ENCODE assay signal across 13 cellular contexts in the genomic region with DNA sequence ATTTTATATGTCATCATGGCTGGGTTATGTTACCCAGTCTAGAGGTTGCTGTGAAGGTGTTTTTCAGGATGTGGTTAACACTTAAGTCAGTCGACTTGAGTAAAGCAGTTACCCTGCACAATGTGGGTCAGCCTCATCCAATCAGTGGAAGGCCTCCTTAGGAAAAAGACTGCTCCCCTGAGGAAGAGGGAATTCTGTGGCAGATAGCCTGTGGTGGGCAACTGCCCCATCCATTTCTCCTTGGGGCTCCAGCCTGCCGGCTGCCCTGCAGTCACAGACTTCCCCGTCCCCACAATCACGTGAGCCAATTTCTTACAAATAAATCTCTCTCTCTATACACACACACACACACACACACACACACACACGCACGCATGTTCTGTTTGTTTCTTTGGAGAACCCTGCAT. TPM values are rescaled to one million over a fixed set of nuclear protein-coding genes. Genes with fewer than 3 reads are reported as not detected.
DNase-seq lines count a peak whose midpoint lies in the region; TF ChIP-seq lines count a peak whose summit lies in the region.
"Had no signal": no experiment of that assay in that cellular context is flagged by ENCODE, and none has a peak within 500 bp of the region (broad histone marks: within the 10 kb centered on the region; RNA-seq: fewer than 3 reads in every experiment).

No MANE protein-coding gene starts in this region.

- H3K4me1 Mint-ChIP-seq in T-helper 1 cell treated with Interleukin-12 subunit alpha and Interleukin-12 subunit beta and Interleukin-4 antibody, amounts not matched to agents 30 μg/mL and 1 μg/mL, for 36 hours (ENCODE audit: low read depth): peaks cover 66% of the 10 kb centered on the region
- H3K4me1 Mint-ChIP-seq in activated naive CD4-positive, alpha-beta T cell treated with anti-CD3 and anti-CD28 coated beads for 36 hours (ENCODE audit: low read depth): peaks cover 74% of the 10 kb centered on the region

- H3K27me3 ChIP-seq in thymus (ENCODE audit: control insufficient read depth, insufficient read depth): no peaks in the 10 kb centered on the region
- no peaks in the 10 kb centered on the region for H3K27me3 ChIP-seq in HAP-1 (ENCODE audit: low read depth)
- no peaks in the 10 kb centered on the region for H3K27me3 ChIP-seq in PC-9 (ENCODE audit: insufficient read depth, low read depth)

- H3K27ac Mint-ChIP-seq in T-helper 1 cell treated with Interleukin-12 subunit alpha and Interleukin-12 subunit beta and Interleukin-4 antibody, amounts not matched to agents 30 μg/mL and 1 μg/mL, for 36 hours: peak overlapping the region; percentile 66
- H3K27ac Mint-ChIP-seq in activated naive CD4-positive, alpha-beta T cell treated with anti-CD3 and anti-CD28 coated beads for 36 hours: peak overlapping the region; percentile 39
- H3K27ac Mint-ChIP-seq: memory B cell, type B pancreatic cell had no signal

- H3K4me3 ChIP-seq in thymus (ENCODE audit: low read length) (no peak overlapping the region), HAP-1 (no peak overlapping the region), PC-9 (no peak overlapping the region)
- H3K4me3 ChIP-seq: GM23248 had no signal

- no peak overlapping the region for H2AFZ ChIP-seq in PC-9
- H2AFZ ChIP-seq: GM23248 had no signal

- peaks cover 35% of the 10 kb centered on the region for H3K36me3 Mint-ChIP-seq in T-helper 1 cell treated with Interleukin-12 subunit alpha and Interleukin-12 subunit beta and Interleukin-4 antibody, amounts not matched to agents 30 μg/mL and 1 μg/mL, for 36 hours (ENCODE audit: low read depth)
- peaks cover 16% of the 10 kb centered on the region for H3K36me3 Mint-ChIP-seq in activated naive CD4-positive, alpha-beta T cell treated with anti-CD3 and anti-CD28 coated beads for 36 hours (ENCODE audit: low read depth)

- peaks cover 21% of the 10 kb centered on the region for H3K9me3 Mint-ChIP-seq in T-helper 1 cell treated with Interleukin-12 subunit alpha and Interleukin-12 subunit beta and Interleukin-4 antibody, amounts not matched to agents 30 μg/mL and 1 μg/mL, for 36 hours
- peaks cover 11% of the 10 kb centered on the region for H3K9me3 Mint-ChIP-seq in activated naive CD4-positive, alpha-beta T cell treated with anti-CD3 and anti-CD28 coated beads for 36 hours

- intact Hi-C loops in activated naive CD4-positive, alpha-beta T cell treated with anti-CD3 and anti-CD28 coated beads for 36 hours (cut with micrococcal nuclease): loop anchor here (1.0 to 10.0 kb wide), 4 partner anchors 71 to 1288 kb away; a partner anchor contains a TSS
- intact Hi-C loops in PC-9 (cut with micrococcal nuclease; ENCODE audit: unreplicated experiment): no loop called here

- TF ChIP-seq CTCF in PC-9 (conservative IDR thresholded peaks at IDR 0.05): no peak

- CTCF ChIA-PET in activated naive CD4-positive, alpha-beta T cell treated with anti-CD3 and anti-CD28 coated beads for 36 hours (lab: Charles Lee): no interaction called here
- CTCF ChIA-PET in PC-9 (lab: Charles Lee): no interaction called here

- H3K4me3 Mint-ChIP-seq in T-helper 1 cell treated with Interleukin-12 subunit alpha and Interleukin-12 subunit beta and Interleukin-4 antibody, amounts not matched to agents 30 μg/mL and 1 μg/mL, for 36 hours: peak overlapping the region; percentile 41
- H3K4me3 Mint-ChIP-seq in activated naive CD4-positive, alpha-beta T cell treated with anti-CD3 and anti-CD28 coated beads for 36 hours: no peak overlapping the region
- H3K4me3 Mint-ChIP-seq: memory B cell, type B pancreatic cell had no signal

- peaks cover 12% of the 10 kb centered on the region for H3K27me3 Mint-ChIP-seq in T-helper 1 cell treated with Interleukin-12 subunit alpha and Interleukin-12 subunit beta and Interleukin-4 antibody, amounts not matched to agents 30 μg/mL and 1 μg/mL, for 36 hours (ENCODE audit: low read depth)
- H3K27me3 Mint-ChIP-seq in activated naive CD4-positive, alpha-beta T cell treated with anti-CD3 and anti-CD28 coated beads for 36 hours (ENCODE audit: low read depth): no peaks in the 10 kb centered on the region
- H3K27me3 Mint-ChIP-seq: type B pancreatic cell had no signal

- POLR2A ChIA-PET in PC-9 (lab: Charles Lee; ENCODE audit: unreplicated experiment): no interaction called here

- H4K20me1 ChIP-seq in PC-9 (ENCODE audit: insufficient read depth): no peaks in the 10 kb centered on the region

- H3K79me2 ChIP-seq in PC-9 (ENCODE audit: low read depth): no peaks in the 10 kb centered on the region

- no TSS peak for BruUV-seq in PC-9 (replicated peaks; lab: Mats Ljungman, UMichigan)

- no peak overlapping the region for H3K4me2 ChIP-seq in PC-9

- H3F3A ChIP-seq in PC-9 (ENCODE audit: insufficient read depth, low read depth): no peaks in the 10 kb centered on the region

- peaks cover 3% of the 10 kb centered on the region for H3K36me3 ChIP-seq in thymus (ENCODE audit: control insufficient read depth, insufficient read depth)
- H3K36me3 ChIP-seq in HAP-1 (replicated peaks): no peaks in the 10 kb centered on the region
- no peaks in the 10 kb centered on the region for H3K36me3 ChIP-seq in PC-9 (ENCODE audit: low read depth)

- H3K9me2 ChIP-seq in PC-9 (ENCODE audit: insufficient read depth): no peaks in the 10 kb centered on the region

- in situ Hi-C loops in HAP-1 (cut with MboI; ENCODE audit: low sequenced_read_pairs): loop anchor here (25.0 kb wide), 1 partner anchor 255 kb away; a partner anchor contains a TSS

- H3K9me3 ChIP-seq in thymus (ENCODE audit: control insufficient read depth) (no peaks in the 10 kb centered on the region), HAP-1 (no peaks in the 10 kb centered on the region), PC-9 (ENCODE audit: insufficient read depth, low read depth) (no peaks in the 10 kb centered on the region)

- 29% methylated on average over 6 of the region's 6 CpGs for WGBS in thymus

- H3K4me1 ChIP-seq in thymus (ENCODE audit: control insufficient read depth, insufficient read depth, low read length): peaks cover 77% of the 10 kb centered on the region
- no peaks in the 10 kb centered on the region for H3K4me1 ChIP-seq in HAP-1
- H3K4me1 ChIP-seq in PC-9 (replicated peaks; ENCODE audit: insufficient read depth): no peaks in the 10 kb centered on the region

- H3K27ac ChIP-seq in thymus (ENCODE audit: low read depth): peak overlapping the region; percentile 93
- H3K27ac ChIP-seq in PC-9: no peak overlapping the region
- H3K27ac ChIP-seq: GM23248 had no signal

- peak; percentile 69 for DNase-seq in activated gamma-delta T cell treated with Interleukin-2 at 50 U/mL for 16 hours
- no peak for DNase-seq in activated gamma-delta T cell (lab: John Stamatoyannopoulos, UW)
- peak; percentile 65 for DNase-seq in activated naive CD4-positive, alpha-beta T cell treated with anti-CD3 and anti-CD28 coated beads for 36 hours
- DNase-seq in HAP-1 (ENCODE audit: low spot score in 2 of 2): no peak
- DNase-seq in NCI-H2196 treated with DMSO at 0.1 percent for 48 hours (lab: John Stamatoyannopoulos, UW; ENCODE audit: unreplicated experiment): no peak
- no peak for DNase-seq in PC-9
- DNase-seq: caudate nucleus, foreskin melanocyte, GM23248 had no signal

RNA-seq across cellular contexts. Expression of a gene that starts 34.5 kb away (rescaled TPM):
- 10 to 100 TPM; 16.6 to 18.7 TPM for total RNA-seq in activated naive CD4-positive, alpha-beta T cell treated with anti-CD3 and anti-CD28 coated beads for 36 hours
- 106 TPM for polyA plus RNA-seq in thymus
- total RNA-seq in PC-9 (2021): 7.4 and 13.3 TPM in 2 replicates

Comparison
In these comparisons a context has a peak if more than half of its experiments do, and no peak if none do; other contexts are left out.
1. DNase-seq: peak in activated gamma-delta T cell treated with Interleukin-2 at 50 U/mL for 16 hours (single experiment) and activated naive CD4-positive, alpha-beta T cell treated with anti-CD3 and anti-CD28 coated beads for 36 hours (single experiment); none in activated gamma-delta T cell (single experiment), HAP-1 (0 of 2), NCI-H2196 treated with DMSO at 0.1 percent for 48 hours (single experiment) and PC-9 (0 of 2).